1 cellular context compared by ENCODE assay signal in the genomic region with DNA sequence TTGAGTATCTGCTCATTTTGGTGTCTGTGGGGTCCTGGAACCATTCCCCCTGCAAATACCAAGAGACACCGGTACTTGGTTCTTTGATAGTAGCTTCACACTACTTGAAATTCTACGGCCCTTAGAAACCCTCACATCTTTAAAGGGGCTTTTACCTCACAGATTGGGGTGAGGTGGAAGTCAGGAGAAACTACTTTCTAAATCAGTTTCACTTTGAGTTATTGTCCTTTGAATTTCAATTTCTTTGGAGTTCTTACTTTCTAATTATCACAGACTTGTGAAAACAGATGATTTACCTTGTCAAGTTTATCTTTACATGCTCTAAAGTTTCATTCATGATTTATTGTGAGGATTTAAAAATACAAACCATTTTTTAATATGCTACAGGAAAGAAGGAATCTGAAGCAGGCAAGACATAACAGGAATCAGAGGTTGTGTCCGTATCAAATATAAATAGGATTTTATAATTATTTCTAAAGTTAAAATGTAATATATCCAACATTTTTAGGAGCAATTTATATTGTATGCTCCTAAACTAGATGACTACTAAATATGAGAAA.
TF ChIP-seq lines count a peak whose summit lies in the region.

No MANE protein-coding gene starts in this region.

TF ChIP-seq in HEK293, 187 proteins besides CTCF, POLR2A, EP300 and RAD21 (continued from another document):
- TF ChIP-seq, protein P1, sequence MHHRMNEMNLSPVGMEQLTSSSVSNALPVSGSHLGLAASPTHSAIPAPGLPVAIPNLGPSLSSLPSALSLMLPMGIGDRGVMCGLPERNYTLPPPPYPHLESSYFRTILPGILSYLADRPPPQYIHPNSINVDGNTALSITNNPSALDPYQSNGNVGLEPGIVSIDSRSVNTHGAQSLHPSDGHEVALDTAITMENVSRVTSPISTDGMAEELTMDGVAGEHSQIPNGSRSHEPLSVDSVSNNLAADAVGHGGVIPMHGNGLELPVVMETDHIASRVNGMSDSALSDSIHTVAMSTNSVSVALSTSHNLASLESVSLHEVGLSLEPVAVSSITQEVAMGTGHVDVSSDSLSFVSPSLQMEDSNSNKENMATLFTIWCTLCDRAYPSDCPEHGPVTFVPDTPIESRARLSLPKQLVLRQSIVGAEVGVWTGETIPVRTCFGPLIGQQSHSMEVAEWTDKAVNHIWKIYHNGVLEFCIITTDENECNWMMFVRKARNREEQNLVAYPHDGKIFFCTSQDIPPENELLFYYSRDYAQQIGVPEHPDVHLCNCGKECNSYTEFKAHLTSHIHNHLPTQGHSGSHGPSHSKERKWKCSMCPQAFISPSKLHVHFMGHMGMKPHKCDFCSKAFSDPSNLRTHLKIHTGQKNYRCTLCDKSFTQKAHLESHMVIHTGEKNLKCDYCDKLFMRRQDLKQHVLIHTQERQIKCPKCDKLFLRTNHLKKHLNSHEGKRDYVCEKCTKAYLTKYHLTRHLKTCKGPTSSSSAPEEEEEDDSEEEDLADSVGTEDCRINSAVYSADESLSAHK (tag by site-specific recombination; IDR thresholded peaks at IDR 0.05): peak; percentile 37; the same call in 1 of the 2 replicates
- TF ChIP-seq ZNF223 (tag by site-specific recombination; IDR thresholded peaks at IDR 0.05): no peak
- TF ChIP-seq, protein P2, sequence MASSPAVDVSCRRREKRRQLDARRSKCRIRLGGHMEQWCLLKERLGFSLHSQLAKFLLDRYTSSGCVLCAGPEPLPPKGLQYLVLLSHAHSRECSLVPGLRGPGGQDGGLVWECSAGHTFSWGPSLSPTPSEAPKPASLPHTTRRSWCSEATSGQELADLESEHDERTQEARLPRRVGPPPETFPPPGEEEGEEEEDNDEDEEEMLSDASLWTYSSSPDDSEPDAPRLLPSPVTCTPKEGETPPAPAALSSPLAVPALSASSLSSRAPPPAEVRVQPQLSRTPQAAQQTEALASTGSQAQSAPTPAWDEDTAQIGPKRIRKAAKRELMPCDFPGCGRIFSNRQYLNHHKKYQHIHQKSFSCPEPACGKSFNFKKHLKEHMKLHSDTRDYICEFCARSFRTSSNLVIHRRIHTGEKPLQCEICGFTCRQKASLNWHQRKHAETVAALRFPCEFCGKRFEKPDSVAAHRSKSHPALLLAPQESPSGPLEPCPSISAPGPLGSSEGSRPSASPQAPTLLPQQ (tag by site-specific recombination; IDR thresholded peaks at IDR 0.05): no peak
